ENCODE assay signal across 14 cellular contexts in the genomic region with DNA sequence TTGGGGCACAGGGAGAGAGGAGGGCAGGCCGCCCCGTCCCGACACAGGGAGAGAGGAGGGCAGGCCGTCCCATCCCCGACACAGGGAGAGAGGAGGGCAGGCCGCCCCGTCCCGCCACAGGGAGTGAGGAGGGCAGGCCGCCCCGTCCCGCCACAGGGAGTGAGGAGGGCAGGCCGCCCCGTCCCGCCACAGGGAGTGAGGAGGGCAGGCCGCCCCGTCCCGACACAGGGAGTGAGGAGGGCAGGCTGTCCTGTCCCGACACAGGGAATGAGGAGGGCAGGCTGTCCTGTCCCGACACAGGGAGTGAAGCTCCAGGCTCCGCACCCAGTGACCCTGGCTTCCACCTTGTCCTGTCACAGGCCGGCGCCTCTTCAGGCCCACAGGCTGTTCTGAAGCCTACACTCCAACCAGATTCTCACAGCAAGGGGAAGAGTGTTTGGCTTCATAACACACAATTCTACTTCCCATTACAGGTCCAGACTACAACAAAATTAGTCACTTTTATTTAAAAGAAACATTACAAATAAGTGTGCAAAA. TPM values are rescaled to one million over a fixed set of nuclear protein-coding genes. Genes with fewer than 3 reads are reported as not detected.
DNase-seq lines count a peak whose midpoint lies in the region; ATAC-seq and TF ChIP-seq lines count a peak whose summit lies in the region.
"Had no signal": no experiment of that assay in that cellular context is flagged by ENCODE, and none has a peak within 500 bp of the region (broad histone marks: within the 10 kb centered on the region; RNA-seq: fewer than 3 reads in every experiment).

No MANE protein-coding gene starts in this region.

- no peak overlapping the region for H2AFZ ChIP-seq in hepatocyte

- ATAC-seq in Right ventricle myocardium inferior: no peak

- no peaks in the 10 kb centered on the region for H4K20me1 ChIP-seq in hepatocyte (ENCODE audit: insufficient read depth, poor library complexity, severe bottlenecking)

- H3K4me1 ChIP-seq in left ventricle myocardium inferior: peaks cover 26% of the 10 kb centered on the region
- peaks cover 11% of the 10 kb centered on the region for H3K4me1 ChIP-seq in hepatocyte (ENCODE audit: insufficient read depth)
- H3K4me1 ChIP-seq in prostate gland (replicated peaks): no peaks in the 10 kb centered on the region
- peaks cover 0 to 7% (median 0%) of the 10 kb centered on the region in 4 donors for H3K4me1 ChIP-seq in stomach

- no peaks in the 10 kb centered on the region for H3K79me2 ChIP-seq in hepatocyte

- no peaks in the 10 kb centered on the region for H3K9me2 ChIP-seq in hepatocyte (replicated peaks; ENCODE audit: insufficient read depth)

- TF ChIP-seq EP300 in stomach (IDR thresholded peaks at IDR 0.05): no peak

- no peak for DNase-seq in left ventricle myocardium inferior
- DNase-seq in Right ventricle myocardium inferior (ENCODE audit: missing footprints): no peak
- no peak for DNase-seq in RWPE1 (ENCODE audit: low spot score)
- no peak for DNase-seq in hepatocyte (ENCODE audit: low spot score)
- no peak for DNase-seq in prostate gland (ENCODE audit: low spot score)
- DNase-seq in stimulated activated CD8-positive, alpha-beta memory T cell treated with anti-CD3 and anti-CD28 coated beads, Interleukin-4, amount 100 ng/mL, for 48 hours: no peak
- DNase-seq in stomach: no peak
- DNase-seq in activated CD4-positive, alpha-beta T cell treated with anti-CD3 and anti-CD28 coated beads, Interleukin-2, amount 50 U/mL, for 1 hour: no peak
- DNase-seq: C1 segment of cervical spinal cord, DND-41, GDM1, NCI-H1930, NCI-H69 had no signal

- POLR2A ChIA-PET in RWPE1 (lab: Yijun Ruan, JAX; ENCODE audit: low non-redundant PET): no interaction called here

- no peak for TF ChIP-seq CTCF in left ventricle myocardium inferior (IDR thresholded peaks at IDR 0.05; ENCODE audit: borderline replicate concordance)
- TF ChIP-seq CTCF in RWPE1 (conservative IDR thresholded peaks at IDR 0.05; ENCODE audit: low read depth): no peak
- TF ChIP-seq CTCF in hepatocyte (IDR thresholded peaks at IDR 0.05; ENCODE audit: poor library complexity): no peak
- no peak for TF ChIP-seq CTCF in prostate gland (IDR thresholded peaks at IDR 0.05)
- TF ChIP-seq CTCF in stomach (IDR thresholded peaks at IDR 0.05): no peak

- H3K27ac ChIP-seq in left ventricle myocardium inferior (replicated peaks) (peak overlapping the region; percentile 78), RWPE1 (peak overlapping the region; percentile 37), hepatocyte (peak overlapping the region; percentile 31), prostate gland (peak overlapping the region; percentile 16 to 65), stomach (no peak overlapping the region)

- intact Hi-C loops in left ventricle myocardium inferior (cut with micrococcal nuclease) (no loop called here), Right ventricle myocardium inferior (cut with DNase I) (no loop called here), prostate gland (cut with DNase I) (no loop called here), stomach (cut with DNase I; ENCODE audit: low total_unique reads) (no loop called here)

- no peaks in the 10 kb centered on the region for H3K9me3 ChIP-seq in left ventricle myocardium inferior (replicated peaks)
- H3K9me3 ChIP-seq in hepatocyte (ENCODE audit: low read depth): no peaks in the 10 kb centered on the region
- no peaks in the 10 kb centered on the region for H3K9me3 ChIP-seq in prostate gland
- no peaks in the 10 kb centered on the region for H3K9me3 ChIP-seq in stomach

- H3K4me3 ChIP-seq in left ventricle myocardium inferior: no peak overlapping the region
- H3K4me3 ChIP-seq in hepatocyte: no peak overlapping the region
- no peak overlapping the region for H3K4me3 ChIP-seq in prostate gland
- no peak overlapping the region for H3K4me3 ChIP-seq in stomach
- H3K4me3 ChIP-seq: GM12878 had no signal

- H3K36me3 ChIP-seq in left ventricle myocardium inferior (peaks cover 55% of the 10 kb centered on the region), hepatocyte (replicated peaks; ENCODE audit: insufficient read depth, low read depth) (no peaks in the 10 kb centered on the region), prostate gland (peaks cover 6 to 15% of the 10 kb centered on the region in 2 donors), stomach (peaks cover 42 to 92% (median 85%) of the 10 kb centered on the region in 4 donors)

- WGBS in hepatocyte (ENCODE audit: low lambda C conversion rate, missing lambda C conversion rate): 76% methylated on average over 7 of the region's 22 CpGs
- WGBS in prostate gland: 50% methylated on average over 7 of the region's 22 CpGs
- 61 to 93% (median 86%) methylated on average over 3 to 20 of the region's 22 CpGs for WGBS in stomach, 5 donors

- H3K27me3 ChIP-seq in left ventricle myocardium inferior (ENCODE audit: low read depth) (no peaks in the 10 kb centered on the region), hepatocyte (no peaks in the 10 kb centered on the region), prostate gland (replicated peaks; ENCODE audit: insufficient read depth) (no peaks in the 10 kb centered on the region), stomach (no peaks in the 10 kb centered on the region)

- CTCF ChIA-PET in RWPE1 (lab: Yijun Ruan, JAX): no interaction called here

- H3K4me2 ChIP-seq in hepatocyte: no peak overlapping the region

- TF ChIP-seq POLR2A in prostate gland (IDR thresholded peaks at IDR 0.05) (no peak), stomach (IDR thresholded peaks at IDR 0.05) (no peak)

RNA-seq across cellular contexts. Expression of a gene that starts 34.1 kb away (rescaled TPM):
- total RNA-seq in left ventricle myocardium inferior (41.4 TPM), Right ventricle myocardium inferior (38.0 TPM), hepatocyte (95.4 and 112 TPM in 2 replicates), prostate gland (100 to 1,000 TPM in 1 of 2 donors, 10 to 100 TPM in 1; 97.8 to 146 TPM), stomach (100 to 1,000 TPM in 2 of 5 donors, 10 to 100 TPM in 3; 75.3 to 108 (median 92.9) TPM)
- polyA plus RNA-seq in hepatocyte (74.2 and 82.6 TPM in 2 replicates), stomach (10 to 100 TPM; 62.8 to 70.7 (median 62.9) TPM)

Comparison
In these comparisons a context has a peak if more than half of its experiments do, and no peak if none do; other contexts are left out.
1. H3K27ac ChIP-seq: peak in left ventricle myocardium inferior (single experiment), RWPE1 (single experiment), hepatocyte (single experiment) and prostate gland (2 of 2); none in stomach (0 of 5).